12 cellular contexts compared by ENCODE assay signal in the genomic region with DNA sequence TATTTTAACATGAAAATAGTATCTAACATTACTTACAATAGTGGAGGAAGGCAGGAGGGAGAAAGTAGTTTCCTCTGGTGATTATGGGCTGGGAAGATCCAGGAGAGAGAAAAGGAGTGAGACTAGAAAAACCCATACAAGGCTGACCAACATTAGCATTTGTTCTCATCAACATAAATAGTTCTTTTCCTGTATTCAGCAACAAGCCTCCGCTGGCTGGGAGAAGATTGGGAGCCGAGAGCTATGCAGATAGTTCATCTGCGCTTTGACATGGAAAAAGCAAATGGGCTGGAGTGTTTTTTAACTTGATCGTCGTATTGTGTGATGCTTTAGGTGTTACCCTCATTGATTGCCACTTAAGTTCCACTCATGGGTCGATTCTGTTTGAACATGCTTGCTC.
A peak's percentile ranks its signal among the peaks of the same experiment; 100 is the strongest.
DNase-seq lines count a peak whose midpoint lies in the region; ATAC-seq and TF ChIP-seq lines count a peak whose summit lies in the region.
"Had no signal": no experiment of that assay in that cellular context is flagged by ENCODE, and none has a peak within 500 bp of the region (broad histone marks: within the 10 kb centered on the region; RNA-seq: fewer than 3 reads in every experiment).

No MANE protein-coding gene starts in this region.

- ATAC-seq in HG02885 (IDR thresholded peaks at IDR 0.05; ENCODE audit: poor library complexity, unreplicated experiment) (no peak), psoas muscle (no peak)
- ATAC-seq: PC-3 had no signal

- H3K27ac ChIP-seq in endodermal cell (ENCODE audit: low read depth, low read length) (no peak overlapping the region), psoas muscle (no peak overlapping the region)
- H3K27ac ChIP-seq: epithelial cell of prostate had no signal

- no peaks in the 10 kb centered on the region for H3K9me3 ChIP-seq in endodermal cell (ENCODE audit: control insufficient read depth, low read length)
- H3K9me3 ChIP-seq in psoas muscle: no peaks in the 10 kb centered on the region

- H3K36me3 ChIP-seq in endodermal cell (ENCODE audit: control insufficient read depth, insufficient read depth, low read length) (no peaks in the 10 kb centered on the region), psoas muscle (ENCODE audit: insufficient read depth in 1 of 2, low read depth in 1 of 2) (no peaks in the 10 kb centered on the region)

- H3K4me3 Mint-ChIP-seq in activated CD4-positive, alpha-beta T cell treated with anti-CD3 and anti-CD28 coated beads, Interleukin-2, amount 10 ng/mL, durations not matched to agents 7 days and 5 days: peak overlapping the region; percentile 79
- H3K4me3 Mint-ChIP-seq in IgD-negative memory B cell: peak overlapping the region; percentile 30 to 96 (median 78)
- peak overlapping the region; percentile 54 for H3K4me3 Mint-ChIP-seq in endodermal cell
- H3K4me3 Mint-ChIP-seq in osteocyte (ENCODE audit: unreplicated experiment): peak overlapping the region; percentile 27

- peaks cover 4% of the 10 kb centered on the region for H3K4me1 ChIP-seq in endodermal cell (ENCODE audit: control insufficient read depth, insufficient read depth, low read length)
- H3K4me1 ChIP-seq in psoas muscle: no peaks in the 10 kb centered on the region

- no peaks in the 10 kb centered on the region for H3K36me3 Mint-ChIP-seq in activated CD4-positive, alpha-beta T cell treated with anti-CD3 and anti-CD28 coated beads, Interleukin-2, amount 10 ng/mL, durations not matched to agents 7 days and 5 days (ENCODE audit: low read depth)
- H3K36me3 Mint-ChIP-seq in IgD-negative memory B cell (no peaks in the 10 kb centered on the region), endodermal cell (ENCODE audit: low read depth) (no peaks in the 10 kb centered on the region), osteocyte (ENCODE audit: unreplicated experiment) (no peaks in the 10 kb centered on the region)

- no peak for DNase-seq in activated CD4-positive, alpha-beta T cell treated with anti-CD3 and anti-CD28 coated beads, Interleukin-2, amount 10 ng/mL, durations not matched to agents 7 days and 5 days
- DNase-seq in activated CD4-positive, alpha-beta T cell treated with anti-CD3 and anti-CD28 coated beads for 48 hours: no peak
- DNase-seq in endodermal cell (peak; percentile 72), osteocyte (ENCODE audit: extremely low spot score, unreplicated experiment) (no peak), psoas muscle (no peak)
- DNase-seq in stimulated activated CD4-positive, alpha-beta T cell treated with anti-CD3 and anti-CD28 coated beads, Interleukin-2, amount 100 ng/mL, for 48 hours: no peak
- DNase-seq: NCI-H146, NCI-H510A, PC-3 had no signal

- peaks cover 19% of the 10 kb centered on the region for H3K4me1 Mint-ChIP-seq in activated CD4-positive, alpha-beta T cell treated with anti-CD3 and anti-CD28 coated beads, Interleukin-2, amount 10 ng/mL, durations not matched to agents 7 days and 5 days
- H3K4me1 Mint-ChIP-seq in IgD-negative memory B cell (peaks cover 6 to 16% (median 13%) of the 10 kb centered on the region in 3 donors), endodermal cell (peaks cover 30% of the 10 kb centered on the region), osteocyte (ENCODE audit: unreplicated experiment) (peaks cover 15% of the 10 kb centered on the region)

- POLR2A ChIA-PET in activated CD4-positive, alpha-beta T cell treated with anti-CD3 and anti-CD28 coated beads, Interleukin-2, amount 10 ng/mL, durations not matched to agents 7 days and 5 days (lab: Charles Lee): no interaction called here

- intact Hi-C loops in psoas muscle (cut with DNase I): no loop called here

- H3K27me3 Mint-ChIP-seq in activated CD4-positive, alpha-beta T cell treated with anti-CD3 and anti-CD28 coated beads, Interleukin-2, amount 10 ng/mL, durations not matched to agents 7 days and 5 days: peaks cover 43% of the 10 kb centered on the region
- peaks cover 30% of the 10 kb centered on the region for H3K27me3 Mint-ChIP-seq in IgD-negative memory B cell
- peaks cover 48% of the 10 kb centered on the region for H3K27me3 Mint-ChIP-seq in endodermal cell (ENCODE audit: insufficient read depth)
- H3K27me3 Mint-ChIP-seq in osteocyte (ENCODE audit: unreplicated experiment): peaks cover 24% of the 10 kb centered on the region

- peaks cover 36% of the 10 kb centered on the region for H3K27me3 ChIP-seq in endodermal cell (ENCODE audit: control insufficient read depth, insufficient read depth, low read length, poor library complexity, severe bottlenecking)
- peaks cover 0 to 28% (median 2%) of the 10 kb centered on the region in 3 donors for H3K27me3 ChIP-seq in psoas muscle (ENCODE audit: insufficient read depth in 3 of 3, low read length in 2 of 3)

- H3K27ac Mint-ChIP-seq in activated CD4-positive, alpha-beta T cell treated with anti-CD3 and anti-CD28 coated beads, Interleukin-2, amount 10 ng/mL, durations not matched to agents 7 days and 5 days: no peak overlapping the region
- H3K27ac Mint-ChIP-seq in IgD-negative memory B cell: no peak overlapping the region
- no peak overlapping the region for H3K27ac Mint-ChIP-seq in endodermal cell
- H3K27ac Mint-ChIP-seq in osteocyte (ENCODE audit: unreplicated experiment): no peak overlapping the region

- H3K9me3 Mint-ChIP-seq in activated CD4-positive, alpha-beta T cell treated with anti-CD3 and anti-CD28 coated beads, Interleukin-2, amount 10 ng/mL, durations not matched to agents 7 days and 5 days: no peaks in the 10 kb centered on the region
- H3K9me3 Mint-ChIP-seq in IgD-negative memory B cell (no peaks in the 10 kb centered on the region), endodermal cell (no peaks in the 10 kb centered on the region), osteocyte (ENCODE audit: unreplicated experiment) (no peaks in the 10 kb centered on the region)

- 34 to 46% methylated on average over 5 to 6 of the region's 6 CpGs for WGBS in endodermal cell (ENCODE audit: insufficient coverage in 1 of 2, insufficient read length in 1 of 2), 2 experiments
- WGBS in psoas muscle, 3 donors: 49 to 65% (median 65%) methylated on average over 6 of the region's 6 CpGs

- no peak for TF ChIP-seq CTCF in endodermal cell (conservative IDR thresholded peaks at IDR 0.05)
- TF ChIP-seq CTCF in osteocyte (IDR thresholded peaks at IDR 0.05): no peak
- TF ChIP-seq CTCF in psoas muscle (IDR thresholded peaks at IDR 0.05): no peak

- no peak overlapping the region for H3K9ac ChIP-seq in endodermal cell (ENCODE audit: extremely low read depth, low read length, poor library complexity, severe bottlenecking)

- H3K4me3 ChIP-seq in endodermal cell (ENCODE audit: low read length): no peak overlapping the region
- no peak overlapping the region for H3K4me3 ChIP-seq in psoas muscle

- CTCF ChIA-PET in activated CD4-positive, alpha-beta T cell treated with anti-CD3 and anti-CD28 coated beads, Interleukin-2, amount 10 ng/mL, durations not matched to agents 7 days and 5 days (lab: Charles Lee): interaction anchor here (0.6 kb wide), 1 partner anchor 123 kb away, joined by 3 read pairs; no protein-coding TSS in a partner anchor

Comparison
In these comparisons a context has a peak if more than half of its experiments do, and no peak if none do; other contexts are left out.
1. H3K4me3 Mint-ChIP-seq: peak in every context shown above with its lines; median percentile 79 in activated CD4-positive, alpha-beta T cell treated with anti-CD3 and anti-CD28 coated beads, Interleukin-2, amount 10 ng/mL, durations not matched to agents 7 days and 5 days; 78 in IgD-negative memory B cell; 54 in endodermal cell; 27 in osteocyte.